Comparison of ENCODE assay signal across 1 cellular context in the genomic region with DNA sequence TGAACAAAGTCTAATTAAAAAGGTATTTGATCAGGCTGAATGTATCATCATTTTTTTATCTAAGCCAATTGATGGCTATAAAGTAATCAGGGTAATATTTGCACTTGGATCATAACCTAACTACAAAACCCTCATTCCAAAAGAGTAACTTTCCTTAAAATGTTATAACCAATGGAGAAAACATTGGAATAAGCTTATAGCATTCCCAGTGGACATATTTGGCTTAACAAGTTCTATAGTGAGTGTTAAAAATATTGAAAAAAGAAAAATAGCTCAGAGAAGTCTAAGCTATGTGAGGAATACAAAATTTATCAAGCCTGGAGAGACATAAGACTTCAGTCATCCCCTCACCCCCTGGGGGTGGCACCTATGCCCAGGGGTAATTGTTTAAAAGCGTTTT.
TF ChIP-seq lines count a peak whose summit lies in the region.

No MANE protein-coding gene starts in this region.

TF ChIP-seq in HCT116, 20 proteins besides CTCF, POLR2A, EP300 and RAD21 (continued from another document):
- TF ChIP-seq REST (IDR thresholded peaks at IDR 0.05; ENCODE audit: low read depth) (no peak), YY1 (IDR thresholded peaks at IDR 0.05; ENCODE audit: extremely low read depth, insufficient replicate concordance, low read depth, low read length) (no peak), ATF3 (IDR thresholded peaks at IDR 0.05) (no peak), SIN3A (IDR thresholded peaks at IDR 0.05; ENCODE audit: low read depth) (no peak), SRF (IDR thresholded peaks at IDR 0.05; ENCODE audit: low read depth) (no peak), TCF7L2 (IDR thresholded peaks at IDR 0.05; ENCODE audit: borderline replicate concordance, extremely low read depth, insufficient read depth, insufficient read length) (no peak), ELF1 (IDR thresholded peaks at IDR 0.05; ENCODE audit: borderline replicate concordance, low read depth) (no peak), FOSL1 (IDR thresholded peaks at IDR 0.05; ENCODE audit: low read depth) (no peak), SP1 (IDR thresholded peaks at IDR 0.05; ENCODE audit: low read depth) (no peak), JUND (IDR thresholded peaks at IDR 0.05) (no peak)
- TF ChIP-seq, protein P1, sequence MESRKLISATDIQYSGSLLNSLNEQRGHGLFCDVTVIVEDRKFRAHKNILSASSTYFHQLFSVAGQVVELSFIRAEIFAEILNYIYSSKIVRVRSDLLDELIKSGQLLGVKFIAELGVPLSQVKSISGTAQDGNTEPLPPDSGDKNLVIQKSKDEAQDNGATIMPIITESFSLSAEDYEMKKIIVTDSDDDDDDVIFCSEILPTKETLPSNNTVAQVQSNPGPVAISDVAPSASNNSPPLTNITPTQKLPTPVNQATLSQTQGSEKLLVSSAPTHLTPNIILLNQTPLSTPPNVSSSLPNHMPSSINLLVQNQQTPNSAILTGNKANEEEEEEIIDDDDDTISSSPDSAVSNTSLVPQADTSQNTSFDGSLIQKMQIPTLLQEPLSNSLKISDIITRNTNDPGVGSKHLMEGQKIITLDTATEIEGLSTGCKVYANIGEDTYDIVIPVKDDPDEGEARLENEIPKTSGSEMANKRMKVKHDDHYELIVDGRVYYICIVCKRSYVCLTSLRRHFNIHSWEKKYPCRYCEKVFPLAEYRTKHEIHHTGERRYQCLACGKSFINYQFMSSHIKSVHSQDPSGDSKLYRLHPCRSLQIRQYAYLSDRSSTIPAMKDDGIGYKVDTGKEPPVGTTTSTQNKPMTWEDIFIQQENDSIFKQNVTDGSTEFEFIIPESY (IDR thresholded peaks at IDR 0.05; ENCODE audit: extremely low read depth, insufficient replicate concordance, low read length), result no peak
